ENCODE assay signal across 10 cellular contexts in genomic region chr11:70077411-70078094, GRCh38. TPM values are rescaled to one million over a fixed set of nuclear protein-coding genes. Genes with fewer than 3 reads are reported as not detected.
DNase-seq lines count a peak whose midpoint lies in the region; ATAC-seq, FAIRE-seq and TF ChIP-seq lines count a peak whose summit lies in the region.
"Had no signal": no experiment of that assay in that cellular context is flagged by ENCODE, and none has a peak within 500 bp of the region (broad histone marks: within the 10 kb centered on the region; RNA-seq: fewer than 3 reads in every experiment).

No MANE protein-coding gene starts in this region.

- H3K4me2 ChIP-seq in keratinocyte (ENCODE audit: control insufficient read depth, extremely low read depth, insufficient read depth, low read depth, low read length): peak overlapping the region; percentile 67

- no peak for TF ChIP-seq CTCF in Panc1 (IDR thresholded peaks at IDR 0.05)
- TF ChIP-seq CTCF in keratinocyte (optimal IDR thresholded peaks at IDR 0.05 in 1 of 3, IDR thresholded peaks at IDR 0.05 in 1 of 3, conservative IDR thresholded peaks at IDR 0.05 in 1 of 3; ENCODE audit: extremely low read depth in 1 of 3, insufficient read depth in 2 of 3, low read length in 3 of 3): no peak

- no peaks in the 10 kb centered on the region for H3K9me3 ChIP-seq in Panc1 (ENCODE audit: control insufficient read depth, insufficient read depth, low read depth, low read length)
- H3K9me3 ChIP-seq in keratinocyte (ENCODE audit: control insufficient read depth, low read depth, low read length): no peaks in the 10 kb centered on the region
- no peaks in the 10 kb centered on the region for H3K9me3 ChIP-seq in skeletal muscle tissue (ENCODE audit: control insufficient read depth in 3 of 3, low read length in 3 of 3)

- dilution Hi-C loops in keratinocyte (cut with MboI; ENCODE audit: extremely low pct_ligation_motif_present, low sequenced_read_pairs): no loop called here

- H3K4me1 ChIP-seq in Panc1 (ENCODE audit: control insufficient read depth, insufficient read depth, low read length) (no peaks in the 10 kb centered on the region), keratinocyte (ENCODE audit: control insufficient read depth, extremely low read depth, insufficient read depth, low read length) (peaks cover 32% of the 10 kb centered on the region), skeletal muscle tissue (ENCODE audit: control insufficient read depth in 3 of 3, insufficient read depth in 3 of 3, low read length in 3 of 3) (peaks cover 5 to 27% (median 11%) of the 10 kb centered on the region in 3 donors)

- POLR2A ChIA-PET in Panc1 (lab: Charles Lee): no interaction called here

- no peak for TF ChIP-seq POLR2A in H54 (IDR thresholded peaks at IDR 0.05; ENCODE audit: low read depth, low read length)

- peak overlapping the region; percentile 9; the same call in 1 of the 2 replicates for H3K4me3 ChIP-seq in H7 (ENCODE audit: insufficient read depth, low read depth, low read length)
- H3K4me3 ChIP-seq in Panc1 (ENCODE audit: low read depth in 2 of 2, low read length in 2 of 2): peak overlapping the region; percentile 23 to 30; a peak in 2 of 4 replicates
- peak overlapping the region; percentile 42 to 61 (median 54) for H3K4me3 ChIP-seq in keratinocyte (ENCODE audit: control insufficient read depth in 2 of 3, extremely low read depth in 1 of 3, insufficient read depth in 2 of 3, low read depth in 1 of 3, low read length in 3 of 3)
- H3K4me3 ChIP-seq in skeletal muscle tissue (ENCODE audit: low read length in 3 of 3): peak overlapping the region in 1 of 3 donors; percentile 36

- H2AFZ ChIP-seq in keratinocyte (ENCODE audit: control insufficient read depth, low read length): no peak overlapping the region

- intact Hi-C loops in Panc1 (cut with micrococcal nuclease; ENCODE audit: unreplicated experiment): no loop called here

- BruUV-seq in Panc1 (replicated peaks; lab: Mats Ljungman, UMichigan): no TSS peak

- peaks cover 3% of the 10 kb centered on the region for H3K9me1 ChIP-seq in keratinocyte (ENCODE audit: control insufficient read depth, extremely low read depth, insufficient read depth, low read length)

- H3K36me3 ChIP-seq in H7 (replicated peaks; ENCODE audit: control insufficient read depth, insufficient read depth, low read length) (no peaks in the 10 kb centered on the region), Panc1 (ENCODE audit: control insufficient read depth, insufficient read depth, low read length) (no peaks in the 10 kb centered on the region; the same call in 1 of the 2 replicates), keratinocyte (ENCODE audit: control insufficient read depth in 2 of 2, extremely low read depth in 1 of 2, insufficient read depth in 2 of 2, low read length in 2 of 2) (peaks cover 0 to 5% of the 10 kb centered on the region in 2 experiments), skeletal muscle tissue (ENCODE audit: control insufficient read depth in 3 of 3, insufficient read depth in 3 of 3, low read length in 3 of 3) (no peaks in the 10 kb centered on the region)

- in situ Hi-C loops in Panc1 (cut with HindIII; ENCODE audit: low pct_unique_long_range_greater_than_20kb, low sequenced_read_pairs): no loop called here

- peaks cover 24% of the 10 kb centered on the region for H3K79me2 ChIP-seq in keratinocyte (ENCODE audit: control insufficient read depth, insufficient read depth, low read length)

- H3K27ac ChIP-seq in Panc1 (ENCODE audit: low read length) (no peak overlapping the region), keratinocyte (ENCODE audit: control insufficient read depth, insufficient read depth, low read length) (peak overlapping the region; percentile 47), skeletal muscle tissue (ENCODE audit: low read depth, low read length) (peak overlapping the region; percentile 36)

- CTCF ChIA-PET in Panc1 (lab: Charles Lee): no interaction called here

- DNase-seq in H7 (peak; percentile 77), Panc1 (ENCODE audit: low read depth, low spot score) (no peak), keratinocyte (ENCODE audit: low read depth, low spot score) (no peak), H54 (ENCODE audit: insufficient read length, low spot score) (no peak), urothelium cell line (ENCODE audit: low spot score) (no peak)
- DNase-seq in activated effector memory CD4-positive, alpha-beta T cell treated with anti-CD3 and anti-CD28 coated beads, Interleukin-2, amount 50 U/mL, for 16 hours: no peak

- H3K27me3 ChIP-seq in H7 (ENCODE audit: control insufficient read depth, insufficient read depth, low read length) (peaks cover 53% of the 10 kb centered on the region), Panc1 (ENCODE audit: control insufficient read depth, insufficient read depth, low read length) (peaks cover 18% of the 10 kb centered on the region), keratinocyte (ENCODE audit: control insufficient read depth, extremely low read depth, insufficient read depth, low read length) (peaks cover 26% of the 10 kb centered on the region), skeletal muscle tissue (ENCODE audit: control insufficient read depth in 3 of 3, insufficient read depth in 3 of 3, low read length in 3 of 3) (peaks cover 18 to 60% (median 43%) of the 10 kb centered on the region in 3 donors)

- FAIRE-seq in keratinocyte (lab: Jason Lieb, UNC): no peak
- FAIRE-seq in H54 (lab: Jason Lieb, UNC): no peak
- no peak for FAIRE-seq in urothelium cell line (lab: Jason Lieb, UNC)
- FAIRE-seq: colon had no signal

- peak overlapping the region; percentile 72 for H3K9ac ChIP-seq in keratinocyte (ENCODE audit: control insufficient read depth, extremely low read depth, insufficient read depth, low read length)
- H3K9ac ChIP-seq in skeletal muscle tissue (ENCODE audit: low read depth in 1 of 3, low read length in 3 of 3): peak overlapping the region in 1 of 3 donors; percentile 33

- ATAC-seq in Panc1 (no peak), GM19351 (IDR thresholded peaks at IDR 0.05; ENCODE audit: unreplicated experiment) (no peak)

- no peaks in the 10 kb centered on the region for H4K20me1 ChIP-seq in keratinocyte (ENCODE audit: control insufficient read depth, extremely low read depth, insufficient read depth, low read length)

RNA-seq across cellular contexts. Expression of gene ANO1, which starts 0.6 kb away (rescaled TPM):
- 1.1 and 2.3 TPM in 2 replicates for total RNA-seq in H7 (2014; rRNA removed; shearing (Covaris generic))
- total RNA-seq in Panc1 (2021; ENCODE audit: unreplicated experiment) (2.3 TPM), skeletal muscle tissue (1.6 TPM)
- polyA plus RNA-seq in Panc1 (2012; ENCODE audit: insufficient read length): 1.6 TPM
- 9.1 to 158 TPM (median 45.2 TPM) in 3 replicates for polyA plus RNA-seq in keratinocyte
- 0.95 TPM for polyA plus RNA-seq in keratinocyte (2011; ENCODE audit: low read depth)
- 25.4 and 26.4 TPM in 2 replicates for polyA plus RNA-seq in keratinocyte (2011; cell fraction: cytosol; rRNA removed)
- polyA plus RNA-seq in keratinocyte (2011; cell fraction: nucleus; rRNA removed): 54.1 and 62.1 TPM in 2 replicates
- polyA plus RNA-seq in keratinocyte (2012; ENCODE audit: low replicate concordance): 0.80 and 125 TPM in 2 replicates
- polyA minus RNA-seq in keratinocyte: 12.6 to 180 TPM (median 44.4 TPM) in 3 replicates
- polyA minus RNA-seq in keratinocyte (2011; cell fraction: cytosol; rRNA and poly(A)+ RNA removed): 39.9 TPM
- 36.9 and 58.1 TPM in 2 replicates for polyA minus RNA-seq in keratinocyte (2011; cell fraction: nucleus; rRNA and poly(A)+ RNA removed)
- total RNA-seq: activated CD8-positive, alpha-beta memory T cell treated with anti-CD3 and anti-CD28 coated beads for 36 hours had no signal
